ENCODE assay signal across 8 cellular contexts in the genomic region with DNA sequence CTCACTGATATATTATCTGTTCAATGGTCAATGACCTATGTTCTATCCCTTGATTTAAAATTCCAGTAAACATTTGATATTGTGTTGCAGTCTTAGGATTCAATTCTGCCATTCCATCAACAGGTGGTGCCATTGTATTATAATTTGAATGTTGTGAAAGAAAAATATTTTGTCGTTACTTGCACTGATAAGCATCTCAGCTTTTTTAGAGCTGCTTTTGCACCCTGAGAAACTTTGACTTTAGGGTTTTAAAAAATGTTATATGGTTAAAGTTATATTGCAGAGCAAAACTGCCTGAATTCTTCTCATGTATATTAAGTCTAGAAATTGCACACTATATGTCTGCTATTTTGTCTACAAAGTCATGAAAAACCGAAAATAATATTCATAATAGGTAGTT. TPM values are rescaled to one million over a fixed set of nuclear protein-coding genes. Genes with fewer than 3 reads are reported as not detected.
DNase-seq lines count a peak whose midpoint lies in the region; ATAC-seq and TF ChIP-seq lines count a peak whose summit lies in the region.

No MANE protein-coding gene starts in this region.

- H2AFZ ChIP-seq in HCT116 (ENCODE audit: low read depth, low read length, poor library complexity, severe bottlenecking) = peak overlapping the region; percentile 24

- DNase-seq in Caco-2 (peak in 1 of 2 experiments; percentile 36), HCT116 (ENCODE audit: low read depth, low spot score) (no peak), RKO (ENCODE audit: low spot score) (peak; percentile 66), fibroblast of the aortic adventitia (ENCODE audit: low read depth) (peak; percentile 64), stomach (no peak), NCI-H2029 (lab: John Stamatoyannopoulos, UW) (no peak)
- DNase-seq in activated CD4-positive, alpha-beta T cell treated with anti-CD3 and anti-CD28 coated beads, Interleukin-2, amount 50 U/mL, for 4 hours = no peak
- DNase-seq in stimulated activated CD4-positive, alpha-beta T cell treated with anti-CD3 and anti-CD28 coated beads, Interleukin-2, amount 100 ng/mL, for 48 hours = no peak

- no peak overlapping the region for H3K9ac ChIP-seq in HCT116 (ENCODE audit: low read length)

- no TSS peak for BruUV-seq in Caco-2 (replicated peaks; lab: Mats Ljungman, UMichigan)
- no TSS peak for BruUV-seq in HCT116 (replicated peaks; lab: Mats Ljungman, UMichigan)

- H3K27me3 ChIP-seq in Caco-2 (replicated peaks; ENCODE audit: control insufficient read depth, insufficient read depth, low read length) (no peaks in the 10 kb centered on the region), HCT116 (ENCODE audit: insufficient read depth, low read length) (peaks cover 33% of the 10 kb centered on the region), stomach (peaks cover 0 to 23% (median 5%) of the 10 kb centered on the region in 3 donors)

- no peaks in the 10 kb centered on the region for H3K9me3 Mint-ChIP-seq in Caco-2 (ENCODE audit: unreplicated experiment)

- H3K36me3 ChIP-seq in Caco-2 (ENCODE audit: control insufficient read depth, insufficient read depth, low read length) (no peaks in the 10 kb centered on the region), HCT116 (ENCODE audit: control insufficient read depth in 1 of 2, insufficient read depth in 2 of 2, low read length in 2 of 2) (no peaks in the 10 kb centered on the region), stomach (no peaks in the 10 kb centered on the region)

- H3K4me2 ChIP-seq in HCT116 (ENCODE audit: low read length) = no peak overlapping the region

- H3K9me3 ChIP-seq in Caco-2 (no peaks in the 10 kb centered on the region), HCT116 (ENCODE audit: control insufficient read depth in 1 of 2, insufficient read depth in 1 of 2, low read depth in 1 of 2, low read length in 2 of 2) (no peaks in the 10 kb centered on the region), stomach (no peaks in the 10 kb centered on the region)

- no peak overlapping the region for H3K27ac ChIP-seq in HCT116 (ENCODE audit: low read depth, low read length)
- H3K27ac ChIP-seq in stomach = no peak overlapping the region

- TF ChIP-seq RAD21 in HCT116 (IDR thresholded peaks at IDR 0.05; ENCODE audit: low read depth) = peak; percentile 69

- no peak overlapping the region for H3K4me3 Mint-ChIP-seq in Caco-2 (ENCODE audit: unreplicated experiment)

- ATAC-seq in HCT116 = peak; percentile 53

- no peak for TF ChIP-seq EP300 in stomach (IDR thresholded peaks at IDR 0.05)

- intact Hi-C loops in Caco-2 (cut with micrococcal nuclease; ENCODE audit: unreplicated experiment) (loop anchor here (1.0 kb wide), 4 partner anchors 276 to 949 kb away; no protein-coding TSS in a partner anchor), HCT116 (cut with micrococcal nuclease) (loop anchor here (1.0 to 10.0 kb wide), 5 partner anchors 666 to 1966 kb away; no protein-coding TSS in a partner anchor), stomach (cut with DNase I; ENCODE audit: low total_unique reads) (no loop called here)

- no peaks in the 10 kb centered on the region for H3K36me3 Mint-ChIP-seq in Caco-2 (ENCODE audit: insufficient read depth, unreplicated experiment)

- peak; percentile 64 to 74 for TF ChIP-seq CTCF in Caco-2 (IDR thresholded peaks at IDR 0.05; ENCODE audit: insufficient read depth in 1 of 2, low read depth in 1 of 2, low read length in 1 of 2, severe bottlenecking in 1 of 2, unreplicated experiment in 1 of 2)
- TF ChIP-seq CTCF in HCT116 (IDR thresholded peaks at IDR 0.05 in 2 of 3, conservative IDR thresholded peaks at IDR 0.05 in 1 of 3; ENCODE audit: borderline replicate concordance in 1 of 3, insufficient read depth in 1 of 3, low read depth in 2 of 3, low read length in 2 of 3) = peak; percentile 48 to 82 (median 59); a peak in 5 of 6 replicates
- TF ChIP-seq CTCF in fibroblast of the aortic adventitia (IDR thresholded peaks at IDR 0.05; ENCODE audit: insufficient read depth, low read length) = peak; percentile 62
- peak in 5 of 7 experiments; percentile 16 to 48 (median 34) for TF ChIP-seq CTCF in stomach (IDR thresholded peaks at IDR 0.05)

- CTCF ChIA-PET in Caco-2 (lab: Charles Lee) = interaction anchor here (0.5 to 1.1 kb wide), 3 partner anchors 17 to 898 kb away, joined by 3 to 4 read pairs (median 4); partner anchors contain the start of gene MINDY3
- CTCF ChIA-PET in HCT116 (lab: Charles Lee) = interaction anchor here (0.7 to 0.9 kb wide), 3 partner anchors 23 to 930 kb away, joined by 3 read pairs; no protein-coding TSS in a partner anchor

- no peaks in the 10 kb centered on the region for H3K9me2 ChIP-seq in HCT116 (ENCODE audit: insufficient read depth)

- RAD21 ChIA-PET in HCT116 (lab: Charles Lee; ENCODE audit: low non-redundant PET in 1 of 2, low total read pairs in 2 of 2, uncharacterized antibody in 2 of 2, unreplicated experiment in 2 of 2) = no interaction called here

- H3K4me1 ChIP-seq in Caco-2 (no peaks in the 10 kb centered on the region), HCT116 (ENCODE audit: control insufficient read depth in 1 of 2, insufficient read depth in 2 of 2, low read length in 2 of 2) (no peaks in the 10 kb centered on the region), stomach (no peaks in the 10 kb centered on the region)

- H3K27ac Mint-ChIP-seq in Caco-2 (ENCODE audit: unreplicated experiment) = no peak overlapping the region

- no peaks in the 10 kb centered on the region for H3K79me2 ChIP-seq in HCT116 (ENCODE audit: insufficient read depth, low read length)

- TF ChIP-seq POLR2A in HCT116 (IDR thresholded peaks at IDR 0.05; ENCODE audit: borderline replicate concordance, extremely low read depth, insufficient read depth, insufficient read length) (no peak), stomach (IDR thresholded peaks at IDR 0.05) (no peak)

- peaks cover 20% of the 10 kb centered on the region for H3K27me3 Mint-ChIP-seq in Caco-2 (ENCODE audit: insufficient read depth, unreplicated experiment)

- H3K4me1 Mint-ChIP-seq in Caco-2 (ENCODE audit: low read depth, unreplicated experiment) = no peaks in the 10 kb centered on the region

- no peak overlapping the region for H3K4me3 ChIP-seq in Caco-2 (ENCODE audit: low read depth, low read length)
- H3K4me3 ChIP-seq in HCT116 (replicated peaks in 1 of 2; ENCODE audit: low read depth in 1 of 2, low read length in 2 of 2) = no peak overlapping the region
- H3K4me3 ChIP-seq in fibroblast of the aortic adventitia (ENCODE audit: low read depth, low read length) = no peak overlapping the region
- no peak overlapping the region for H3K4me3 ChIP-seq in stomach

- POLR2A ChIA-PET in Caco-2 (lab: Charles Lee) (no interaction called here), HCT116 (lab: Charles Lee) (no interaction called here)

- H4K20me1 ChIP-seq in HCT116 (ENCODE audit: insufficient read depth) = no peaks in the 10 kb centered on the region

- 38 to 43% (median 39%) methylated on average over 2 of the region's 2 CpGs for WGBS in stomach, 5 donors

TF ChIP-seq in HCT116, 20 proteins besides CTCF, POLR2A, EP300 and RAD21 (continues in another document):
- TF ChIP-seq YY1 (IDR thresholded peaks at IDR 0.05; ENCODE audit: extremely low read depth, insufficient replicate concordance, low read depth, low read length) = no peak
- TF ChIP-seq EZH2 (IDR thresholded peaks at IDR 0.05) = no peak
- no peak for TF ChIP-seq SP1 (IDR thresholded peaks at IDR 0.05; ENCODE audit: low read depth)
- TF ChIP-seq SRF (IDR thresholded peaks at IDR 0.05; ENCODE audit: low read depth) = no peak
- TF ChIP-seq, protein P1, sequence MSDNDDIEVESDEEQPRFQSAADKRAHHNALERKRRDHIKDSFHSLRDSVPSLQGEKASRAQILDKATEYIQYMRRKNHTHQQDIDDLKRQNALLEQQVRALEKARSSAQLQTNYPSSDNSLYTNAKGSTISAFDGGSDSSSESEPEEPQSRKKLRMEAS (IDR thresholded peaks at IDR 0.05) = no peak
- TF ChIP-seq CBX3 (IDR thresholded peaks at IDR 0.05; ENCODE audit: low read depth) = no peak
- TF ChIP-seq EGR1 (IDR thresholded peaks at IDR 0.05; ENCODE audit: low read depth) = no peak
- TF ChIP-seq, protein P2, sequence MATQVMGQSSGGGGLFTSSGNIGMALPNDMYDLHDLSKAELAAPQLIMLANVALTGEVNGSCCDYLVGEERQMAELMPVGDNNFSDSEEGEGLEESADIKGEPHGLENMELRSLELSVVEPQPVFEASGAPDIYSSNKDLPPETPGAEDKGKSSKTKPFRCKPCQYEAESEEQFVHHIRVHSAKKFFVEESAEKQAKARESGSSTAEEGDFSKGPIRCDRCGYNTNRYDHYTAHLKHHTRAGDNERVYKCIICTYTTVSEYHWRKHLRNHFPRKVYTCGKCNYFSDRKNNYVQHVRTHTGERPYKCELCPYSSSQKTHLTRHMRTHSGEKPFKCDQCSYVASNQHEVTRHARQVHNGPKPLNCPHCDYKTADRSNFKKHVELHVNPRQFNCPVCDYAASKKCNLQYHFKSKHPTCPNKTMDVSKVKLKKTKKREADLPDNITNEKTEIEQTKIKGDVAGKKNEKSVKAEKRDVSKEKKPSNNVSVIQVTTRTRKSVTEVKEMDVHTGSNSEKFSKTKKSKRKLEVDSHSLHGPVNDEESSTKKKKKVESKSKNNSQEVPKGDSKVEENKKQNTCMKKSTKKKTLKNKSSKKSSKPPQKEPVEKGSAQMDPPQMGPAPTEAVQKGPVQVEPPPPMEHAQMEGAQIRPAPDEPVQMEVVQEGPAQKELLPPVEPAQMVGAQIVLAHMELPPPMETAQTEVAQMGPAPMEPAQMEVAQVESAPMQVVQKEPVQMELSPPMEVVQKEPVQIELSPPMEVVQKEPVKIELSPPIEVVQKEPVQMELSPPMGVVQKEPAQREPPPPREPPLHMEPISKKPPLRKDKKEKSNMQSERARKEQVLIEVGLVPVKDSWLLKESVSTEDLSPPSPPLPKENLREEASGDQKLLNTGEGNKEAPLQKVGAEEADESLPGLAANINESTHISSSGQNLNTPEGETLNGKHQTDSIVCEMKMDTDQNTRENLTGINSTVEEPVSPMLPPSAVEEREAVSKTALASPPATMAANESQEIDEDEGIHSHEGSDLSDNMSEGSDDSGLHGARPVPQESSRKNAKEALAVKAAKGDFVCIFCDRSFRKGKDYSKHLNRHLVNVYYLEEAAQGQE (IDR thresholded peaks at IDR 0.05; ENCODE audit: low read depth) = no peak
- no peak for TF ChIP-seq ZFX (IDR thresholded peaks at IDR 0.05)
- no peak for TF ChIP-seq SIN3A (IDR thresholded peaks at IDR 0.05; ENCODE audit: low read depth)
- no peak for TF ChIP-seq POLR2AphosphoS5 (IDR thresholded peaks at IDR 0.05; ENCODE audit: low read depth, low read length)
- TF ChIP-seq ELF1 (IDR thresholded peaks at IDR 0.05; ENCODE audit: borderline replicate concordance, low read depth) = no peak
- no peak for TF ChIP-seq CEBPB (IDR thresholded peaks at IDR 0.05; ENCODE audit: low read depth)
- no peak for TF ChIP-seq ZNF274 (IDR thresholded peaks at IDR 0.05; ENCODE audit: low read depth, low read length)

RNA-seq across cellular contexts. Expression of gene MINDY3, which starts 18.8 kb away (rescaled TPM):
- total RNA-seq in Caco-2 (2022) = 25.9 and 28.0 TPM in 2 replicates
- total RNA-seq in HCT116 (2021; ENCODE audit: unreplicated experiment) = 15.5 TPM
- 6.6 and 8.6 TPM in 2 replicates for polyA plus RNA-seq in HCT116 (2012)
- 36.2 and 43.6 TPM in 2 replicates for total RNA-seq in fibroblast of the aortic adventitia (ENCODE audit: low replicate concordance)
- total RNA-seq in stomach = 10 to 100 TPM in 4 of 5 donors, 1 to 10 TPM in 1; 7.6 to 55.4 (median 30.6) TPM
- 10 to 100 TPM; 11.3 to 19.1 (median 16.2) TPM for polyA plus RNA-seq in stomach

Comparison
In these comparisons a context has a peak if more than half of its experiments do, and no peak if none do; other contexts are left out.
1. DNase-seq: peak in RKO (single experiment) and fibroblast of the aortic adventitia (single experiment); none in HCT116 (single experiment), stomach (single experiment), NCI-H2029 (single experiment), activated CD4-positive, alpha-beta T cell treated with anti-CD3 and anti-CD28 coated beads, Interleukin-2, amount 50 U/mL, for 4 hours (0 of 2) and stimulated activated CD4-positive, alpha-beta T cell treated with anti-CD3 and anti-CD28 coated beads, Interleukin-2, amount 100 ng/mL, for 48 hours (0 of 2).
2. Peak in every context shown above with its lines, with median percentiles within 50 percentile points of each other: CTCF ChIP-seq.